ENCODE assay signal across 8 cellular contexts in the genomic region with DNA sequence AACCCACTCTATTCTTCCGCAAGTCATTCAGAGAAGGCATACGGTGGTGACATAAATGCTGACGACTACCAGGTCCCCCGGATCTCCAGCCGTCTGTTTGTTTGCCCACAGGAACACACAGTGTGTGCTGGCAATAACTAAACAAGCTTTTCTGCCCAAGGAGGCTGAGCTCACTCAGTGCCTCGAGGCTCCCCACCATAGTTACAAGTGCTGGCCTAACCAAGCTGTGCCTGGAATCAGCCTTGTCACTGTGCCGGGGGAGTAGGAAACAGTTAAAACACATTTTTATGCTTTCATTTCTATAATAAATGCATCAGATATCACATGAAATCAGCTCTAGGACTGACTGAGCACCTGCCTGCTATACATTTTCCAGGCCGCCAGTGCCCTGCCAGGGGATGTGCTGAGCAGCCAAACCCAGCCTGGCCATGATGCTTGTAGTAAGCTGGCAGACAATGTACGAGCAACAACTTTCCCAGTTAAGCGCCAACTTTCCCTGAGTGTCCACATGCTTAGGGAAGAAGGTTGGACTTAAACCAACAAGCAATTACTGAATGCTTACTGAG. TPM values are rescaled to one million over a fixed set of nuclear protein-coding genes. Genes with fewer than 3 reads are reported as not detected.
DNase-seq lines count a peak whose midpoint lies in the region; ATAC-seq and TF ChIP-seq lines count a peak whose summit lies in the region.

No MANE protein-coding gene starts in this region.

- H3K36me3 ChIP-seq in mesenchymal stem cell (ENCODE audit: control insufficient read depth in 1 of 2, insufficient read depth in 2 of 2, low read depth in 1 of 2, low read length in 2 of 2) (peaks cover 0 to 8% of the 10 kb centered on the region in 2 experiments), upper lobe of right lung (no peaks in the 10 kb centered on the region), brain microvascular endothelial cell (replicated peaks) (no peaks in the 10 kb centered on the region)

- H3K27ac ChIP-seq in mesenchymal stem cell (ENCODE audit: low read length, poor library complexity, severe bottlenecking) (no peak overlapping the region), upper lobe of right lung (no peak overlapping the region), brain microvascular endothelial cell (no peak overlapping the region)

- WGBS in mesenchymal stem cell, result 56% methylated on average over 10 of the region's 10 CpGs

- H3K4me1 ChIP-seq in mesenchymal stem cell (ENCODE audit: control insufficient read depth, insufficient read depth, low read depth, low read length) (peaks cover 14% of the 10 kb centered on the region), upper lobe of right lung (peaks cover 81% of the 10 kb centered on the region)

- peaks cover 10% of the 10 kb centered on the region for H3K36me3 Mint-ChIP-seq in activated naive CD4-positive, alpha-beta T cell treated with anti-CD3 and anti-CD28 coated beads for 36 hours (ENCODE audit: low read depth)

- H3K18ac ChIP-seq in mesenchymal stem cell (ENCODE audit: low read depth in 1 of 2, low read length in 2 of 2), result no peak overlapping the region

- H3K23ac ChIP-seq in mesenchymal stem cell (ENCODE audit: low read length in 2 of 2), result no peak overlapping the region

- ATAC-seq in upper lobe of right lung (no peak), GM18868 (IDR thresholded peaks at IDR 0.05; ENCODE audit: unreplicated experiment) (no peak), HG02852 (IDR thresholded peaks at IDR 0.05; ENCODE audit: unreplicated experiment) (no peak)

- H3K4ac ChIP-seq in mesenchymal stem cell (ENCODE audit: low read depth in 1 of 2, low read length in 2 of 2), result no peak overlapping the region

- no peak overlapping the region for H2BK12ac ChIP-seq in mesenchymal stem cell (ENCODE audit: low read length in 2 of 2)

- H3K14ac ChIP-seq in mesenchymal stem cell (ENCODE audit: low read length in 2 of 2), result no peak overlapping the region

- H3K4me3 ChIP-seq in mesenchymal stem cell (ENCODE audit: insufficient read depth in 1 of 2, low read depth in 1 of 2, low read length in 2 of 2) (peak overlapping the region in 1 of 2 experiments; percentile 25), upper lobe of right lung (no peak overlapping the region), brain microvascular endothelial cell (ENCODE audit: low read depth, low read length) (no peak overlapping the region)

- H4K8ac ChIP-seq in mesenchymal stem cell (ENCODE audit: low read length), result no peak overlapping the region

- no peak overlapping the region for H4K91ac ChIP-seq in mesenchymal stem cell (ENCODE audit: low read length)

- no peaks in the 10 kb centered on the region for H3K27me3 ChIP-seq in mesenchymal stem cell (ENCODE audit: control insufficient read depth in 1 of 2, insufficient read depth in 1 of 2, low read length in 2 of 2)
- H3K27me3 ChIP-seq in upper lobe of right lung, result no peaks in the 10 kb centered on the region
- no peaks in the 10 kb centered on the region for H3K27me3 ChIP-seq in brain microvascular endothelial cell (replicated peaks)

- no peaks in the 10 kb centered on the region for H3K9me3 ChIP-seq in mesenchymal stem cell (ENCODE audit: control insufficient read depth, low read length)
- H3K9me3 ChIP-seq in upper lobe of right lung, result no peaks in the 10 kb centered on the region

- H2BK5ac ChIP-seq in mesenchymal stem cell (ENCODE audit: low read depth, low read length, poor library complexity, severe bottlenecking), result no peak overlapping the region

- peaks cover 85% of the 10 kb centered on the region for H3K4me1 Mint-ChIP-seq in activated naive CD4-positive, alpha-beta T cell treated with anti-CD3 and anti-CD28 coated beads for 36 hours (ENCODE audit: low read depth)

- intact Hi-C loops in activated naive CD4-positive, alpha-beta T cell treated with anti-CD3 and anti-CD28 coated beads for 36 hours (cut with micrococcal nuclease), result loop anchor here (5.0 kb wide), 1 partner anchor 163 kb away; no protein-coding TSS in a partner anchor
- intact Hi-C loops in upper lobe of right lung (cut with DNase I), result no loop called here

- H3K9ac ChIP-seq in mesenchymal stem cell (ENCODE audit: low read length), result peak overlapping the region; percentile 8

- TF ChIP-seq CTCF in upper lobe of right lung (IDR thresholded peaks at IDR 0.05) (no peak), brain microvascular endothelial cell (IDR thresholded peaks at IDR 0.05; ENCODE audit: low read depth, low read length, missing control alignments) (no peak)

- no peak overlapping the region for H2BK120ac ChIP-seq in mesenchymal stem cell (ENCODE audit: low read depth, low read length)

- H3K4me2 ChIP-seq in mesenchymal stem cell (ENCODE audit: low read length, poor library complexity, severe bottlenecking), result no peak overlapping the region

- peak in 2 of 3 donors; percentile 15 to 34 for DNase-seq in stimulated activated CD4-positive, alpha-beta T cell treated with anti-CD3 and anti-CD28 coated beads, Interleukin-12 subunit alpha, Interleukin-12 subunit beta, amount 100 ng/mL, for 48 hours (ENCODE audit: low read depth in 2 of 3, low spot score in 1 of 3)
- no peak for DNase-seq in stimulated activated CD4-positive, alpha-beta T cell treated with anti-CD3 and anti-CD28 coated beads, Interleukin-12 subunit alpha, Interleukin-12 subunit beta, amount 100 ng/mL, for 4 hours
- peak; percentile 43 for DNase-seq in activated naive CD4-positive, alpha-beta T cell treated with anti-CD3 and anti-CD28 coated beads for 36 hours
- DNase-seq in mesenchymal stem cell (peak; percentile 65), upper lobe of right lung (peak; percentile 30), brain microvascular endothelial cell (no peak)

- H2AFZ ChIP-seq in mesenchymal stem cell (ENCODE audit: low read depth, low read length), result no peak overlapping the region

- H3K9me3 Mint-ChIP-seq in activated naive CD4-positive, alpha-beta T cell treated with anti-CD3 and anti-CD28 coated beads for 36 hours, result no peaks in the 10 kb centered on the region

- H3K27ac Mint-ChIP-seq in activated naive CD4-positive, alpha-beta T cell treated with anti-CD3 and anti-CD28 coated beads for 36 hours, result peak overlapping the region; percentile 79

- CTCF ChIA-PET in activated naive CD4-positive, alpha-beta T cell treated with anti-CD3 and anti-CD28 coated beads for 36 hours (lab: Charles Lee), result interaction anchor here (1.2 to 1.5 kb wide), 2 partner anchors 13 to 29 kb away, joined by 3 read pairs; no protein-coding TSS in a partner anchor

- in situ Hi-C loops in brain microvascular endothelial cell (cut with HindIII; ENCODE audit: low pct_ligation_motif_present, low sequenced_read_pairs), result no loop called here

- no peak overlapping the region for H2AK5ac ChIP-seq in mesenchymal stem cell (ENCODE audit: low read length, severe bottlenecking)

- no peak overlapping the region for H2BK15ac ChIP-seq in mesenchymal stem cell (ENCODE audit: low read depth, poor library complexity, severe bottlenecking)

- H3K79me1 ChIP-seq in mesenchymal stem cell (replicated peaks; ENCODE audit: low read length, poor library complexity, severe bottlenecking), result no peaks in the 10 kb centered on the region

- no peak overlapping the region for H3K4me3 Mint-ChIP-seq in activated naive CD4-positive, alpha-beta T cell treated with anti-CD3 and anti-CD28 coated beads for 36 hours

- no peaks in the 10 kb centered on the region for H3K27me3 Mint-ChIP-seq in activated naive CD4-positive, alpha-beta T cell treated with anti-CD3 and anti-CD28 coated beads for 36 hours (ENCODE audit: low read depth)

RNA-seq across cellular contexts. Expression of gene BRD4, which starts 28.1 kb away (rescaled TPM):
- 100 to 1,000 TPM; 109 to 111 TPM for total RNA-seq in activated naive CD4-positive, alpha-beta T cell treated with anti-CD3 and anti-CD28 coated beads for 36 hours
- 59.9 TPM for polyA plus RNA-seq in mesenchymal stem cell (2013, experiment 1 of 2)
- 57.1 TPM for polyA plus RNA-seq in mesenchymal stem cell (2013, experiment 2 of 2)
- total RNA-seq in upper lobe of right lung, result 101 TPM

Comparison
In these comparisons a context has a peak if more than half of its experiments do, and no peak if none do; other contexts are left out.
1. DNase-seq: peak in stimulated activated CD4-positive, alpha-beta T cell treated with anti-CD3 and anti-CD28 coated beads, Interleukin-12 subunit alpha, Interleukin-12 subunit beta, amount 100 ng/mL, for 48 hours (2 of 3), activated naive CD4-positive, alpha-beta T cell treated with anti-CD3 and anti-CD28 coated beads for 36 hours (single experiment), mesenchymal stem cell (single experiment) and upper lobe of right lung (single experiment); none in stimulated activated CD4-positive, alpha-beta T cell treated with anti-CD3 and anti-CD28 coated beads, Interleukin-12 subunit alpha, Interleukin-12 subunit beta, amount 100 ng/mL, for 4 hours (single experiment) and brain microvascular endothelial cell (single experiment).